Comparison of ENCODE assay signal across 23 cellular contexts in genomic region chr14:24633353-24633752, GRCh38. TPM values are rescaled to one million over a fixed set of nuclear protein-coding genes. Genes with fewer than 3 reads are reported as not detected.
DNase-seq lines count a peak whose midpoint lies in the region; ATAC-seq lines count a peak whose summit lies in the region.
"Had no signal": no experiment of that assay in that cellular context is flagged by ENCODE, and none has a peak within 500 bp of the region (broad histone marks: within the 10 kb centered on the region; RNA-seq: fewer than 3 reads in every experiment).

No MANE protein-coding gene starts in this region.

- no peak overlapping the region for H3K27ac Mint-ChIP-seq in activated naive CD4-positive, alpha-beta T cell treated with anti-CD3 and anti-CD28 coated beads, Interleukin-2, amount 10 ng/mL, durations not matched to agents 7 days and 5 days
- peak overlapping the region; percentile 94 for H3K27ac Mint-ChIP-seq in activated T-cell treated with anti-CD3 and anti-CD28 coated beads, Interleukin-2, amount 50 U/mL, for 72 hours
- H3K27ac Mint-ChIP-seq in central memory CD8-positive, alpha-beta T cell (ENCODE audit: low read depth), result peak overlapping the region; percentile 73
- H3K27ac Mint-ChIP-seq in stimulated activated naive CD8-positive, alpha-beta T cell treated with anti-CD3 and anti-CD28 coated beads, Interleukin-15, amount 100 ng/mL, for 72 hours, result peak overlapping the region; percentile 95

- H3K27me3 Mint-ChIP-seq in activated naive CD4-positive, alpha-beta T cell treated with anti-CD3 and anti-CD28 coated beads, Interleukin-2, amount 10 ng/mL, durations not matched to agents 7 days and 5 days, result peaks cover 4% of the 10 kb centered on the region
- no peaks in the 10 kb centered on the region for H3K27me3 Mint-ChIP-seq in activated T-cell treated with anti-CD3 and anti-CD28 coated beads, Interleukin-2, amount 50 U/mL, for 72 hours (ENCODE audit: low read depth)
- H3K27me3 Mint-ChIP-seq in central memory CD8-positive, alpha-beta T cell, result no peaks in the 10 kb centered on the region
- no peaks in the 10 kb centered on the region for H3K27me3 Mint-ChIP-seq in stimulated activated naive CD8-positive, alpha-beta T cell treated with anti-CD3 and anti-CD28 coated beads, Interleukin-15, amount 100 ng/mL, for 72 hours

- H3K36me3 Mint-ChIP-seq in activated naive CD4-positive, alpha-beta T cell treated with anti-CD3 and anti-CD28 coated beads, Interleukin-2, amount 10 ng/mL, durations not matched to agents 7 days and 5 days, result no peaks in the 10 kb centered on the region
- peaks cover 18 to 30% of the 10 kb centered on the region in 2 donors for H3K36me3 Mint-ChIP-seq in activated T-cell treated with anti-CD3 and anti-CD28 coated beads, Interleukin-2, amount 50 U/mL, for 72 hours (ENCODE audit: insufficient read depth in 2 of 2)
- H3K36me3 Mint-ChIP-seq in central memory CD8-positive, alpha-beta T cell (ENCODE audit: insufficient read depth), result peaks cover 16% of the 10 kb centered on the region

- CTCF ChIA-PET in activated naive CD4-positive, alpha-beta T cell treated with anti-CD3 and anti-CD28 coated beads, Interleukin-2, amount 10 ng/mL, durations not matched to agents 7 days and 5 days (lab: Charles Lee), result interaction anchor here (0.7 to 3.9 kb wide), 12 partner anchors 8 to 152 kb away, joined by 3 to 15 read pairs (median 4); partner anchors contain the start of gene GZMH

- ATAC-seq in activated T-cell treated with anti-CD3 and anti-CD28 coated beads, Interleukin-2, amount 50 U/mL, for 72 hours (replicated peaks in 1 of 2), result no peak
- no peak for ATAC-seq in central memory CD8-positive, alpha-beta T cell (replicated peaks; ENCODE audit: extremely low read depth, poor library complexity, severe bottlenecking)
- no peak for ATAC-seq in stimulated activated naive CD8-positive, alpha-beta T cell treated with anti-CD3 and anti-CD28 coated beads, Interleukin-15, amount 100 ng/mL, for 72 hours
- ATAC-seq: heart right ventricle had no signal

- H3K4me1 Mint-ChIP-seq in activated naive CD4-positive, alpha-beta T cell treated with anti-CD3 and anti-CD28 coated beads, Interleukin-2, amount 10 ng/mL, durations not matched to agents 7 days and 5 days, result peaks cover 17% of the 10 kb centered on the region
- peaks cover 74% of the 10 kb centered on the region for H3K4me1 Mint-ChIP-seq in activated T-cell treated with anti-CD3 and anti-CD28 coated beads, Interleukin-2, amount 50 U/mL, for 72 hours (ENCODE audit: low read depth)
- peaks cover 54% of the 10 kb centered on the region for H3K4me1 Mint-ChIP-seq in central memory CD8-positive, alpha-beta T cell
- H3K4me1 Mint-ChIP-seq in stimulated activated naive CD8-positive, alpha-beta T cell treated with anti-CD3 and anti-CD28 coated beads, Interleukin-15, amount 100 ng/mL, for 72 hours, result peaks cover 68% of the 10 kb centered on the region

- H3K9me3 Mint-ChIP-seq in activated naive CD4-positive, alpha-beta T cell treated with anti-CD3 and anti-CD28 coated beads, Interleukin-2, amount 10 ng/mL, durations not matched to agents 7 days and 5 days, result no peaks in the 10 kb centered on the region
- peaks cover 0 to 2% of the 10 kb centered on the region in 2 donors for H3K9me3 Mint-ChIP-seq in activated T-cell treated with anti-CD3 and anti-CD28 coated beads, Interleukin-2, amount 50 U/mL, for 72 hours
- no peaks in the 10 kb centered on the region for H3K9me3 Mint-ChIP-seq in central memory CD8-positive, alpha-beta T cell
- H3K9me3 Mint-ChIP-seq in stimulated activated naive CD8-positive, alpha-beta T cell treated with anti-CD3 and anti-CD28 coated beads, Interleukin-15, amount 100 ng/mL, for 72 hours, result peaks cover 3 to 5% of the 10 kb centered on the region in 2 donors

- DNase-seq in activated naive CD4-positive, alpha-beta T cell treated with anti-CD3 and anti-CD28 coated beads, Interleukin-2, amount 10 ng/mL, durations not matched to agents 7 days and 5 days, result no peak
- no peak for DNase-seq in activated naive CD4-positive, alpha-beta T cell treated with Interleukin-2 at 50 U/mL for 16 hours
- DNase-seq in activated T-cell treated with anti-CD3 and anti-CD28 coated beads, Interleukin-2, amount 50 U/mL, for 72 hours, result no peak
- DNase-seq in central memory CD8-positive, alpha-beta T cell (ENCODE audit: low spot score in 2 of 2), result no peak
- no peak for DNase-seq in stimulated activated naive CD8-positive, alpha-beta T cell treated with anti-CD3 and anti-CD28 coated beads, Interleukin-15, amount 100 ng/mL, for 72 hours
- DNase-seq in RPMI8226 (no peak), SHP77 treated with DMSO at 0.1 percent for 48 hours (lab: John Stamatoyannopoulos, UW) (no peak)
- DNase-seq: activated effector memory CD4-positive, alpha-beta T cell treated with anti-CD3 and anti-CD28 coated beads, Interleukin-2, amount 50 U/mL, for 16 hours; heart right ventricle; MM.1S; NCI-H1105 treated with DMSO at 0.1 percent for 48 hours; NCI-H187 treated with DMSO at 0.1 percent for 48 hours; NCI-H2171; NCI-H510A; occipital lobe; sigmoid colon; stimulated activated CD4-positive, alpha-beta T cell treated with anti-CD3 and anti-CD28 coated beads, Interleukin-12 subunit alpha, Interleukin-12 subunit beta, amount 100 ng/mL, for 4 hours; substantia nigra; trophoblast cell had no signal

- H3K4me3 Mint-ChIP-seq in activated naive CD4-positive, alpha-beta T cell treated with anti-CD3 and anti-CD28 coated beads, Interleukin-2, amount 10 ng/mL, durations not matched to agents 7 days and 5 days, result peak overlapping the region; percentile 24
- H3K4me3 Mint-ChIP-seq in activated T-cell treated with anti-CD3 and anti-CD28 coated beads, Interleukin-2, amount 50 U/mL, for 72 hours, result peak overlapping the region; percentile 87 to 96
- peak overlapping the region; percentile 81 for H3K4me3 Mint-ChIP-seq in central memory CD8-positive, alpha-beta T cell
- peak overlapping the region; percentile 85 to 90 for H3K4me3 Mint-ChIP-seq in stimulated activated naive CD8-positive, alpha-beta T cell treated with anti-CD3 and anti-CD28 coated beads, Interleukin-15, amount 100 ng/mL, for 72 hours

RNA-seq across cellular contexts. Expression of gene GZMB, which starts 0.6 kb away (rescaled TPM):
- total RNA-seq in activated T-cell treated with anti-CD3 and anti-CD28 coated beads, Interleukin-2, amount 50 U/mL, for 72 hours, result 1,000 to 10,000 TPM; 2,205 to 2,852 TPM
- total RNA-seq: frontal cortex, kidney epithelial cell, occipital lobe, pulmonary artery endothelial cell had no signal

RNA-seq across cellular contexts. Expression of gene GZMH, which starts 23.9 kb away (rescaled TPM):
- total RNA-seq in activated T-cell treated with anti-CD3 and anti-CD28 coated beads, Interleukin-2, amount 50 U/mL, for 72 hours, result 10 to 100 TPM; 32.3 to 74.2 TPM
- total RNA-seq: frontal cortex, kidney epithelial cell, mesenteric fat pad, occipital lobe, pulmonary artery endothelial cell had no signal

RNA-seq across cellular contexts. Expression of gene CTSG, which starts 57.3 kb away (rescaled TPM):
- total RNA-seq in activated T-cell treated with anti-CD3 and anti-CD28 coated beads, Interleukin-2, amount 50 U/mL, for 72 hours, result not detected
- total RNA-seq: frontal cortex, kidney epithelial cell, occipital lobe, pulmonary artery endothelial cell had no signal

Comparison
In these comparisons a context has a peak if more than half of its experiments do, and no peak if none do; other contexts are left out.
1. H3K4me3 Mint-ChIP-seq: peak in every context shown above with its lines; median percentile 92 in activated T-cell treated with anti-CD3 and anti-CD28 coated beads, Interleukin-2, amount 50 U/mL, for 72 hours; 88 in stimulated activated naive CD8-positive, alpha-beta T cell treated with anti-CD3 and anti-CD28 coated beads, Interleukin-15, amount 100 ng/mL, for 72 hours; 81 in central memory CD8-positive, alpha-beta T cell; 24 in activated naive CD4-positive, alpha-beta T cell treated with anti-CD3 and anti-CD28 coated beads, Interleukin-2, amount 10 ng/mL, durations not matched to agents 7 days and 5 days.